ENCODE assay signal across 8 cellular contexts in genomic region chr9:125889122-125889523, GRCh38.
DNase-seq lines count a peak whose midpoint lies in the region; ATAC-seq and TF ChIP-seq lines count a peak whose summit lies in the region.

No MANE protein-coding gene starts in this region.

- ATAC-seq in lung (ENCODE audit: insufficient read depth, low FRiP score) = peak; percentile 71

- peaks cover 7% of the 10 kb centered on the region; the same call in 1 of the 2 replicates for H4K20me1 ChIP-seq in OCI-LY3 (ENCODE audit: insufficient read depth, low read length)

- TF ChIP-seq CTCF in OCI-LY3 (IDR thresholded peaks at IDR 0.05; ENCODE audit: low read depth, low read length) (no peak), lung (IDR thresholded peaks at IDR 0.05; ENCODE audit: control extremely low read depth, extremely low read depth) (no peak)

- H3K36me3 ChIP-seq in OCI-LY3 (replicated peaks; ENCODE audit: low read depth, low read length) = no peaks in the 10 kb centered on the region
- no peaks in the 10 kb centered on the region for H3K36me3 ChIP-seq in lung (ENCODE audit: control insufficient read depth in 2 of 2, insufficient read depth in 2 of 2, low read length in 2 of 2)

- H3K4me3 ChIP-seq in OCI-LY3 (ENCODE audit: low read length) (peak overlapping the region; percentile 89), lung (peak overlapping the region; percentile 40)

- DNase-seq in activated T-cell treated with anti-CD3 and anti-CD28 coated beads for 48 hours (ENCODE audit: low read depth) (peak; percentile 12), activated T-cell treated with anti-CD3 and anti-CD28 coated beads for 4 hours (no peak), lung (ENCODE audit: low spot score) (no peak), substantia nigra (lab: John Stamatoyannopoulos, UW) (peak in 33 of 49 donors; percentile 6 to 65 (median 26)), NCI-H748 treated with DMSO at 0.1 percent for 48 hours (lab: John Stamatoyannopoulos, UW) (no peak), HuH-7 (ENCODE audit: low spot score) (no peak)

- H3K79me2 ChIP-seq in OCI-LY3 (ENCODE audit: low read length) = no peaks in the 10 kb centered on the region

- peak overlapping the region; percentile 79 for H2AFZ ChIP-seq in OCI-LY3 (ENCODE audit: low read depth, low read length)

- H3K27ac ChIP-seq in OCI-LY3 (ENCODE audit: low read length) (no peak overlapping the region), cingulate gyrus (ENCODE audit: low read depth, low read length) (peak overlapping the region; percentile 54), lung (ENCODE audit: low read depth in 1 of 2, low read length in 1 of 2) (peak overlapping the region in 1 of 2 donors; percentile 62), substantia nigra (ENCODE audit: low read depth, low read length, poor library complexity, severe bottlenecking) (peak overlapping the region; percentile 63)

- WGBS in lung, 2 donors = 17% methylated on average over 22 of the region's 22 CpGs

- H3K9me3 ChIP-seq in OCI-LY3 (ENCODE audit: insufficient read depth, low read length) = no peaks in the 10 kb centered on the region
- H3K9me3 ChIP-seq in lung (ENCODE audit: control insufficient read depth in 2 of 2, insufficient read depth in 1 of 2, low read length in 1 of 2) = no peaks in the 10 kb centered on the region

- H3K9ac ChIP-seq in OCI-LY3 (ENCODE audit: low read length) = peak overlapping the region; percentile 23; the same call in 1 of the 2 replicates

- H3K27me3 ChIP-seq in OCI-LY3 (ENCODE audit: low read depth, low read length) (peaks cover 34% of the 10 kb centered on the region), lung (ENCODE audit: control insufficient read depth, insufficient read depth) (no peaks in the 10 kb centered on the region)

- peak overlapping the region; percentile 98 for H3K4me2 ChIP-seq in OCI-LY3 (ENCODE audit: low read length)

- H3K4me1 ChIP-seq in OCI-LY3 (ENCODE audit: low read length) (peaks cover 5% of the 10 kb centered on the region; the same call in 1 of the 2 replicates), lung (ENCODE audit: control insufficient read depth in 2 of 2, insufficient read depth in 2 of 2, low read length in 2 of 2) (peaks cover 0 to 3% of the 10 kb centered on the region in 2 donors)

Comparison
In these comparisons a context has a peak if more than half of its experiments do, and no peak if none do; other contexts are left out.
1. DNase-seq: peak in activated T-cell treated with anti-CD3 and anti-CD28 coated beads for 48 hours (single experiment) and substantia nigra (33 of 49); none in activated T-cell treated with anti-CD3 and anti-CD28 coated beads for 4 hours (single experiment), lung (single experiment), NCI-H748 treated with DMSO at 0.1 percent for 48 hours (single experiment) and HuH-7 (single experiment).